ENCODE assay signal across 11 cellular contexts in genomic region chr13:113061271-113061625, GRCh38. TPM values are rescaled to one million over a fixed set of nuclear protein-coding genes. Genes with fewer than 3 reads are reported as not detected.
"Had no signal": no experiment of that assay in that cellular context is flagged by ENCODE, and none has a peak within 500 bp of the region (broad histone marks: within the 10 kb centered on the region; RNA-seq: fewer than 3 reads in every experiment).

No MANE protein-coding gene starts in this region.

- H3K9me3 Mint-ChIP-seq: activated naive CD8-positive, alpha-beta T cell treated with anti-CD3 and anti-CD28 coated beads for 36 hours; activated T-helper 1 cell treated with anti-CD3 and anti-CD28 coated beads, Interleukin-12 subunit alpha, Interleukin-12 subunit beta, Interleukin-2, Interleukin-4 antibody, amounts not matched to agents 30 ng/mL and 10 ng/mL and 1 ng/mL, durations not matched to agents 14 hours and 24 hours and 36 hours; dendritic cell treated with granulocyte-macrophage colony-stimulating factor and Interleukin-4, amounts not matched to agents 40 ng/mL and 50 ng/mL, for 4 days; effector memory CD8-positive, alpha-beta T cell; nephron progenitor cell had no signal

- H3K27me3 Mint-ChIP-seq: activated naive CD8-positive, alpha-beta T cell treated with anti-CD3 and anti-CD28 coated beads for 36 hours; dendritic cell treated with granulocyte-macrophage colony-stimulating factor and Interleukin-4, amounts not matched to agents 40 ng/mL and 50 ng/mL, for 4 days; effector memory CD8-positive, alpha-beta T cell had no signal

- H3K4me1 Mint-ChIP-seq: activated naive CD8-positive, alpha-beta T cell treated with anti-CD3 and anti-CD28 coated beads for 36 hours had no signal

- H3K4me3 Mint-ChIP-seq: activated naive CD8-positive, alpha-beta T cell treated with anti-CD3 and anti-CD28 coated beads for 36 hours; activated T-helper 1 cell treated with anti-CD3 and anti-CD28 coated beads, Interleukin-12 subunit alpha, Interleukin-12 subunit beta, Interleukin-2, Interleukin-4 antibody, amounts not matched to agents 30 ng/mL and 10 ng/mL and 1 ng/mL, durations not matched to agents 14 hours and 24 hours and 36 hours; dendritic cell treated with granulocyte-macrophage colony-stimulating factor and Interleukin-4, amounts not matched to agents 40 ng/mL and 50 ng/mL, for 4 days; effector memory CD8-positive, alpha-beta T cell; nephron progenitor cell had no signal

- H3K27ac Mint-ChIP-seq: activated naive CD8-positive, alpha-beta T cell treated with anti-CD3 and anti-CD28 coated beads for 36 hours; activated T-helper 1 cell treated with anti-CD3 and anti-CD28 coated beads, Interleukin-12 subunit alpha, Interleukin-12 subunit beta, Interleukin-2, Interleukin-4 antibody, amounts not matched to agents 30 ng/mL and 10 ng/mL and 1 ng/mL, durations not matched to agents 14 hours and 24 hours and 36 hours; dendritic cell treated with granulocyte-macrophage colony-stimulating factor and Interleukin-4, amounts not matched to agents 40 ng/mL and 50 ng/mL, for 4 days; effector memory CD8-positive, alpha-beta T cell; nephron progenitor cell had no signal

- ATAC-seq: effector memory CD8-positive, alpha-beta T cell; psoas muscle had no signal

- DNase-seq: activated CD4-positive, alpha-beta T cell treated with anti-CD3 and anti-CD28 coated beads, Interleukin-2, amount 50 U/mL, for 1 hour; activated naive CD8-positive, alpha-beta T cell treated with anti-CD3 and anti-CD28 coated beads for 36 hours; brain microvascular endothelial cell; cerebellar nuclear complex; effector memory CD8-positive, alpha-beta T cell; nephron progenitor cell; transverse colon had no signal

- H3K36me3 Mint-ChIP-seq: activated naive CD8-positive, alpha-beta T cell treated with anti-CD3 and anti-CD28 coated beads for 36 hours had no signal

RNA-seq across cellular contexts. Expression of gene F7, which starts 44.3 kb away (rescaled TPM):
- total RNA-seq: activated T-helper 1 cell treated with anti-CD3 and anti-CD28 coated beads, Interleukin-12 subunit alpha, Interleukin-12 subunit beta, Interleukin-2, Interleukin-4 antibody, amounts not matched to agents 30 ng/mL and 10 ng/mL and 1 ng/mL, durations not matched to agents 14 hours and 24 hours and 36 hours; fibroblast of lung; transverse colon had no signal
